31 cellular contexts compared by ENCODE assay signal in genomic region chr6:137349856-137350830, GRCh38.
DNase-seq lines count a peak whose midpoint lies in the region; ATAC-seq and TF ChIP-seq lines count a peak whose summit lies in the region.
"Had no signal": no experiment of that assay in that cellular context is flagged by ENCODE, and none has a peak within 500 bp of the region (broad histone marks: within the 10 kb centered on the region; RNA-seq: fewer than 3 reads in every experiment).

No MANE protein-coding gene starts in this region.

- no peaks in the 10 kb centered on the region for H3K27me3 ChIP-seq in dorsolateral prefrontal cortex
- H3K27me3 ChIP-seq: upper lobe of left lung had no signal

- TF ChIP-seq CTCF in dorsolateral prefrontal cortex (IDR thresholded peaks at IDR 0.05 in 54 of 56, conservative IDR thresholded peaks at IDR 0.05 in 2 of 56; ENCODE audit: low read depth in 1 of 56, partially characterized antibody in 56 of 56): peak in 3 of 56 donors; percentile 0 to 12 (median 10)

- H3K4me3 ChIP-seq in dorsolateral prefrontal cortex: peak overlapping the region in 18 of 59 donors; percentile 1 to 45 (median 20)
- H3K4me3 ChIP-seq: coronary artery, GM12878, K562, psoas muscle, upper lobe of left lung had no signal

- ATAC-seq in SK-N-SH treated with all-trans-retinoic acid at 6 μM for 48 hours: no peak
- ATAC-seq: activated T-cell treated with anti-CD3 and anti-CD28 coated beads, Interleukin-2, amount 50 U/mL, for 4 hours; CD8-positive, alpha-beta T cell; effector memory CD8-positive, alpha-beta T cell; GM12878; K562; naive thymus-derived CD4-positive, alpha-beta T cell; psoas muscle; Right ventricle myocardium inferior; WTC11 had no signal

- H3K27ac ChIP-seq in dorsolateral prefrontal cortex: peak overlapping the region; percentile 13 to 99 (median 93)
- H3K27ac ChIP-seq: coronary artery, neutrophil, psoas muscle, upper lobe of left lung had no signal

- intact Hi-C loops in dorsolateral prefrontal cortex (cut with DNase I): loop anchor here in 1 of 2 donors (10.0 kb wide), 1 partner anchor 295 kb away; no protein-coding TSS in a partner anchor

- peak; percentile 13 for DNase-seq in DMS 273 (lab: John Stamatoyannopoulos, UW; ENCODE audit: unreplicated experiment)
- DNase-seq in DMS 273 treated with DMSO at 0.1 percent for 48 hours (lab: John Stamatoyannopoulos, UW): no peak
- DNase-seq in dorsolateral prefrontal cortex: peak in 2 of 10 donors; percentile 16 to 47
- peak; percentile 88 for DNase-seq in medulla oblongata (ENCODE audit: extremely low spot score)
- no peak for DNase-seq in NCI-H2227 (lab: John Stamatoyannopoulos, UW; ENCODE audit: unreplicated experiment)
- DNase-seq in activated CD8-positive, alpha-beta memory T cell treated with anti-CD3 and anti-CD28 coated beads for 24 hours: no peak
- no peak for DNase-seq in NCI-H1417 (lab: John Stamatoyannopoulos, UW)
- DNase-seq: 8988T; activated CD4-positive, alpha-beta T cell treated with anti-CD3 and anti-CD28 coated beads, Interleukin-2, amount 10 ng/mL, durations not matched to agents 24 days and 14 days; activated gamma-delta T cell; activated naive CD8-positive, alpha-beta T cell treated with anti-CD3 and anti-CD28 coated beads for 36 hours; activated T-cell treated with anti-CD3 and anti-CD28 coated beads, Interleukin-2, amount 50 U/mL, for 4 hours; aorta; CD8-positive, alpha-beta T cell; effector memory CD8-positive, alpha-beta T cell; islet precursor cell; naive thymus-derived CD4-positive, alpha-beta T cell; NCI-H1092; NCI-H187; NCI-H524 treated with DMSO at 0.1 percent for 48 hours; psoas muscle; stimulated activated CD4-positive, alpha-beta T cell treated with anti-CD3 and anti-CD28 coated beads, Interleukin-15, amount 100 ng/mL, for 24 hours; stimulated activated CD4-positive, alpha-beta T cell treated with anti-CD3 and anti-CD28 coated beads, Interleukin-4, amount 100 ng/mL, for 4 hours; upper lobe of left lung had no signal

TF ChIP-seq in SK-N-SH treated with all-trans-retinoic acid at 6 μM for 48 hours, 23 proteins besides CTCF, POLR2A, EP300 and RAD21:
- TF ChIP-seq ZC3H10 (CRISPR knock-in tag; IDR thresholded peaks at IDR 0.05) (no peak), ZNF8 (CRISPR knock-in tag; IDR thresholded peaks at IDR 0.05) (no peak), SNAI2 (CRISPR knock-in tag; IDR thresholded peaks at IDR 0.05) (no peak), ARNTL (CRISPR knock-in tag; IDR thresholded peaks at IDR 0.05; ENCODE audit: borderline replicate concordance, low read depth) (no peak), CSRNP3 (CRISPR knock-in tag; IDR thresholded peaks at IDR 0.05) (no peak), OSR1 (CRISPR knock-in tag; IDR thresholded peaks at IDR 0.05) (no peak), PATZ1 (CRISPR knock-in tag; IDR thresholded peaks at IDR 0.05; ENCODE audit: borderline replicate concordance) (no peak), ZNF70 (CRISPR knock-in tag; IDR thresholded peaks at IDR 0.05) (no peak), RARB (CRISPR knock-in tag; IDR thresholded peaks at IDR 0.05) (no peak)

Comparison
In these comparisons a context has a peak if more than half of its experiments do, and no peak if none do; other contexts are left out.
1. DNase-seq: peak in DMS 273 (single experiment) and medulla oblongata (single experiment); none in DMS 273 treated with DMSO at 0.1 percent for 48 hours (single experiment), NCI-H2227 (single experiment), activated CD8-positive, alpha-beta memory T cell treated with anti-CD3 and anti-CD28 coated beads for 24 hours (single experiment) and NCI-H1417 (0 of 3).